In the genomic region with DNA sequence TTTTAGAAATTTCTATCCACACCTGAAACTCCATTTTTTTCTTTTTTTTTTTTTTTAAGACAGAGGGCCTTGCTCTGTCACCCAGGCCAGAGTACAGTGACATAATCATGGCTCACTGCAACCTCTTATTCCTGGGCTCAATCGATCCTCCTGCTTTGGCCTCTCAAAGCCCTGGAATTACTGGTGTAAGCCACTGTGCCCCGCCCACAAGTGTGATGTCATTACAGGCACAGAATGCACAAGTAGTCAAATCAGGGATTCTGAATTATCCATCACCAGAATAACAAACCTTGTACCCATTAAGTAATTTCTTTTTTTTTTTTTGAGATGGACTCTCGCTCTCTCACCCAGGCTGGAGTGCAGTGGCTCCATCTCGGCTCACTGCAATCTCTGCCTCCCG, we compare ENCODE assay signal across 19 cellular contexts. TPM values are rescaled to one million over a fixed set of nuclear protein-coding genes. Genes with fewer than 3 reads are reported as not detected.
DNase-seq lines count a peak whose midpoint lies in the region; ATAC-seq, FAIRE-seq and TF ChIP-seq lines count a peak whose summit lies in the region.
"Had no signal": no experiment of that assay in that cellular context is flagged by ENCODE, and none has a peak within 500 bp of the region (broad histone marks: within the 10 kb centered on the region; RNA-seq: fewer than 3 reads in every experiment).

No MANE protein-coding gene starts in this region.

- CTCF ChIA-PET in A549 (lab: Yijun Ruan, JAX): no interaction called here

- H3K36me3 Mint-ChIP-seq in T-helper 2 cell treated with Interferon-gamma antibody and Interleukin-4, amounts not matched to agents 5 μg/mL and 100 μg/mL, for 36 hours (ENCODE audit: low read depth): peaks cover 42% of the 10 kb centered on the region

- no peaks in the 10 kb centered on the region for H3K9me3 ChIP-seq in A549
- H3K9me3 ChIP-seq: HAP-1 had no signal

- H3K4me1 ChIP-seq in A549: peaks cover 12% of the 10 kb centered on the region; the same call in 2 of the 3 replicates

- DNase-seq in T-helper 2 cell treated with Interferon-gamma antibody and Interleukin-4, amounts not matched to agents 5 μg/mL and 100 μg/mL, for 36 hours (ENCODE audit: low spot score): peak; percentile 15
- DNase-seq in T-helper 2 cell (no peak), A549 (ENCODE audit: low read depth in 1 of 2, low spot score in 1 of 2) (no peak), NB4 (ENCODE audit: low read depth) (peak; percentile 19), epithelial cell of esophagus (ENCODE audit: low read depth) (peak; percentile 30), GM19239 (ENCODE audit: insufficient read length, low spot score) (no peak)
- DNase-seq in activated CD8-positive, alpha-beta memory T cell treated with anti-CD3 and anti-CD28 coated beads, Interleukin-2, amount 50 U/mL, for 4 hours: no peak
- DNase-seq: activated B cell treated with CpG ODN at 0.5 μM for 24 hours; activated effector memory CD4-positive, alpha-beta T cell treated with Interleukin-2 at 50 U/mL for 16 hours; effector CD4-positive, alpha-beta T cell; NCI-H1105 treated with DMSO at 0.1 percent for 48 hours; NCI-H446 treated with DMSO at 0.1 percent for 48 hours had no signal

- H3K9me3 Mint-ChIP-seq in T-helper 2 cell treated with Interferon-gamma antibody and Interleukin-4, amounts not matched to agents 5 μg/mL and 100 μg/mL, for 36 hours: no peaks in the 10 kb centered on the region
- H3K9me3 Mint-ChIP-seq: activated B cell treated with CpG ODN at 0.5 μM for 24 hours, IgD-negative memory B cell, neural crest cell had no signal

- no peak overlapping the region for H3K4me3 ChIP-seq in A549
- no peak overlapping the region for H3K4me3 ChIP-seq in NB4 (ENCODE audit: low read depth, low read length)
- no peak overlapping the region for H3K4me3 ChIP-seq in epithelial cell of esophagus (ENCODE audit: low read length)
- H3K4me3 ChIP-seq: HAP-1 had no signal

- 91% methylated on average over 5 of the region's 5 CpGs for WGBS in A549 (ENCODE audit: missing lambda C conversion rate)

- H3K4me3 Mint-ChIP-seq in T-helper 2 cell treated with Interferon-gamma antibody and Interleukin-4, amounts not matched to agents 5 μg/mL and 100 μg/mL, for 36 hours: no peak overlapping the region

- TF ChIP-seq CTCF in A549 (IDR thresholded peaks at IDR 0.05) (no peak), NB4 (IDR thresholded peaks at IDR 0.05; ENCODE audit: low read depth, low read length) (no peak), epithelial cell of esophagus (IDR thresholded peaks at IDR 0.05; ENCODE audit: insufficient read depth, low read depth, low read length, missing control alignments) (no peak)

- H3K27ac ChIP-seq in A549: no peak overlapping the region

- peaks cover 21% of the 10 kb centered on the region for H3K4me1 Mint-ChIP-seq in T-helper 2 cell treated with Interferon-gamma antibody and Interleukin-4, amounts not matched to agents 5 μg/mL and 100 μg/mL, for 36 hours (ENCODE audit: low read depth)

- FAIRE-seq in A549 (lab: Jason Lieb, UNC) (no peak), GM19239 (lab: Jason Lieb, UNC) (no peak)
- FAIRE-seq: D721Med had no signal

- TF ChIP-seq POLR2A in A549 (IDR thresholded peaks at IDR 0.05; ENCODE audit: low read length) (no peak), NB4 (IDR thresholded peaks at IDR 0.05; ENCODE audit: extremely low read depth, insufficient read length) (no peak), GM18505 (IDR thresholded peaks at IDR 0.05; ENCODE audit: borderline replicate concordance, extremely low read depth, insufficient read depth, insufficient read length) (no peak)

- H3K27me3 Mint-ChIP-seq in T-helper 2 cell treated with Interferon-gamma antibody and Interleukin-4, amounts not matched to agents 5 μg/mL and 100 μg/mL, for 36 hours (ENCODE audit: low read depth): no peaks in the 10 kb centered on the region
- H3K27me3 Mint-ChIP-seq: activated B cell treated with CpG ODN at 0.5 μM for 24 hours, IgD-negative memory B cell had no signal

- no peak for TF ChIP-seq EP300 in A549 (IDR thresholded peaks at IDR 0.05)

- ATAC-seq in A549: no peak
- ATAC-seq in GM18505 (IDR thresholded peaks at IDR 0.05; ENCODE audit: unreplicated experiment): no peak

- H3K4me2 ChIP-seq in A549: peak overlapping the region; percentile 95; the same call in 2 of the 3 replicates

- H3K27ac Mint-ChIP-seq in T-helper 2 cell treated with Interferon-gamma antibody and Interleukin-4, amounts not matched to agents 5 μg/mL and 100 μg/mL, for 36 hours: no peak overlapping the region
- H3K27ac Mint-ChIP-seq: activated B cell treated with CpG ODN at 0.5 μM for 24 hours had no signal

- no peak for TF ChIP-seq RAD21 in A549 (conservative IDR thresholded peaks at IDR 0.05 in 1 of 2, IDR thresholded peaks at IDR 0.05 in 1 of 2)

- POLR2A ChIA-PET in A549 (lab: Yijun Ruan, JAX): no interaction called here

TF ChIP-seq in A549, 52 proteins besides CTCF, POLR2A, EP300 and RAD21:
- TF ChIP-seq NPAS2 (CRISPR knock-in tag; IDR thresholded peaks at IDR 0.05; ENCODE audit: borderline replicate concordance): no peak
- TF ChIP-seq, protein P1, sequence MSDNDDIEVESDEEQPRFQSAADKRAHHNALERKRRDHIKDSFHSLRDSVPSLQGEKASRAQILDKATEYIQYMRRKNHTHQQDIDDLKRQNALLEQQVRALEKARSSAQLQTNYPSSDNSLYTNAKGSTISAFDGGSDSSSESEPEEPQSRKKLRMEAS (IDR thresholded peaks at IDR 0.05): no peak
- TF ChIP-seq TFCP2L1 (CRISPR knock-in tag; IDR thresholded peaks at IDR 0.05): no peak
- no peak for TF ChIP-seq GATA3 (IDR thresholded peaks at IDR 0.05; ENCODE audit: borderline replicate concordance)
- no peak for TF ChIP-seq HDAC2 (IDR thresholded peaks at IDR 0.05)
- TF ChIP-seq HOXB13 (CRISPR knock-in tag; IDR thresholded peaks at IDR 0.05; ENCODE audit: low read depth): no peak
- TF ChIP-seq ESRRA (IDR thresholded peaks at IDR 0.05; ENCODE audit: borderline replicate concordance, low read length): no peak
- no peak for TF ChIP-seq ZNF302 (CRISPR knock-in tag; IDR thresholded peaks at IDR 0.05)
- no peak for TF ChIP-seq ZSCAN20 (CRISPR knock-in tag; IDR thresholded peaks at IDR 0.05)
- no peak for TF ChIP-seq MYC (IDR thresholded peaks at IDR 0.05; ENCODE audit: borderline replicate concordance, low read length)
- no peak for TF ChIP-seq POLR2AphosphoS2 (conservative IDR thresholded peaks at IDR 0.05; ENCODE audit: low read length)
- TF ChIP-seq NFE2L2 (conservative IDR thresholded peaks at IDR 0.05; ENCODE audit: low read length): no peak
- TF ChIP-seq BHLHE40 (IDR thresholded peaks at IDR 0.05; ENCODE audit: low read depth, low read length): no peak
- TF ChIP-seq SREBF2 (IDR thresholded peaks at IDR 0.05): no peak
- no peak for TF ChIP-seq HOXA7 (CRISPR knock-in tag; IDR thresholded peaks at IDR 0.05)
- TF ChIP-seq RCOR1 (IDR thresholded peaks at IDR 0.05; ENCODE audit: low read depth, low read length): no peak
TF ChIP-seq in A549: peak in this region for 0.

RNA-seq across cellular contexts. Expression of a gene that starts 1.9 kb away (rescaled TPM):
- polyA plus RNA-seq in A549 (2011; rRNA removed): 279 and 338 TPM in 2 replicates
- polyA plus RNA-seq in A549 (2012; cell fraction: cytosol; rRNA removed): 390 and 409 TPM in 2 replicates
- 488 and 556 TPM in 2 replicates for polyA plus RNA-seq in A549 (2012; cell fraction: nucleus; rRNA removed)
- 233 to 256 TPM (median 254 TPM) in 3 replicates for polyA plus RNA-seq in A549 (2017; fragmentation: RNase III; extraction: RNeasy Plus Mini Kit Qiagen cat#74134 plus additional on column Dnase treatment)
- polyA minus RNA-seq in A549 (2011; rRNA and poly(A)+ RNA removed): 677 and 753 TPM in 2 replicates

RNA-seq across cellular contexts. Expression of a gene that starts 12.4 kb away (rescaled TPM):
- polyA plus RNA-seq in A549 (2011; rRNA removed) (36.5 and 63.0 TPM in 2 replicates), A549 (2017; fragmentation: RNase III; extraction: RNeasy Plus Mini Kit Qiagen cat#74134 plus additional on column Dnase treatment) (213 to 273 TPM (median 240 TPM) in 3 replicates)
- polyA plus RNA-seq in A549 (2012; cell fraction: cytosol; rRNA removed): 82.2 and 86.3 TPM in 2 replicates
- 979 and 1,138 TPM in 2 replicates for polyA plus RNA-seq in A549 (2012; cell fraction: nucleus; rRNA removed)
- polyA minus RNA-seq in A549 (2011; rRNA and poly(A)+ RNA removed): 53.1 and 64.3 TPM in 2 replicates
- polyA plus RNA-seq: IgD-negative memory B cell had no signal

RNA-seq across cellular contexts. Expression of a gene that starts 14.1 kb away (rescaled TPM):
- polyA plus RNA-seq in A549 (2011; rRNA removed) (not detected in 2 replicates), A549 (2017; fragmentation: RNase III; extraction: RNeasy Plus Mini Kit Qiagen cat#74134 plus additional on column Dnase treatment) (0.21 TPM in 1 of 3 replicates, not detected in the others)
- 0.12 and 0.19 TPM in 2 replicates for polyA plus RNA-seq in A549 (2012; cell fraction: cytosol; rRNA removed)
- polyA plus RNA-seq in A549 (2012; cell fraction: nucleus; rRNA removed): 1.0 and 2.2 TPM in 2 replicates
- not detected in 2 replicates for polyA minus RNA-seq in A549 (2011; rRNA and poly(A)+ RNA removed)
- polyA plus RNA-seq: AG04450, IgD-negative memory B cell, liver had no signal

RNA-seq across cellular contexts. Expression of a gene that starts 27.7 kb away (rescaled TPM):
- polyA plus RNA-seq in A549 (2011; rRNA removed) (12.5 and 12.7 TPM in 2 replicates), A549 (2017; fragmentation: RNase III; extraction: RNeasy Plus Mini Kit Qiagen cat#74134 plus additional on column Dnase treatment) (20.0 to 25.5 TPM (median 23.2 TPM) in 3 replicates)
- 17.4 and 20.3 TPM in 2 replicates for polyA plus RNA-seq in A549 (2012; cell fraction: cytosol; rRNA removed)
- polyA plus RNA-seq in A549 (2012; cell fraction: nucleus; rRNA removed): 135 and 159 TPM in 2 replicates
- polyA minus RNA-seq in A549 (2011; rRNA and poly(A)+ RNA removed): 21.9 and 24.3 TPM in 2 replicates

RNA-seq across cellular contexts. Expression of a gene that starts 43.9 kb away (rescaled TPM):
- polyA plus RNA-seq in A549 (2011; rRNA removed) (4.0 and 7.2 TPM in 2 replicates), A549 (2017; fragmentation: RNase III; extraction: RNeasy Plus Mini Kit Qiagen cat#74134 plus additional on column Dnase treatment) (14.1 to 15.9 TPM (median 15.6 TPM) in 3 replicates)
- 5.5 and 7.5 TPM in 2 replicates for polyA plus RNA-seq in A549 (2012; cell fraction: cytosol; rRNA removed)
- 78.7 and 80.5 TPM in 2 replicates for polyA plus RNA-seq in A549 (2012; cell fraction: nucleus; rRNA removed)
- polyA minus RNA-seq in A549 (2011; rRNA and poly(A)+ RNA removed): 2.9 and 4.6 TPM in 2 replicates
- polyA plus RNA-seq: IgD-negative memory B cell, liver had no signal

Comparison
In these comparisons a context has a peak if more than half of its experiments do, and no peak if none do; other contexts are left out.
1. DNase-seq: peak in T-helper 2 cell treated with Interferon-gamma antibody and Interleukin-4, amounts not matched to agents 5 μg/mL and 100 μg/mL, for 36 hours (single experiment), NB4 (single experiment) and epithelial cell of esophagus (single experiment); none in T-helper 2 cell (0 of 5), A549 (0 of 2), GM19239 (single experiment) and activated CD8-positive, alpha-beta memory T cell treated with anti-CD3 and anti-CD28 coated beads, Interleukin-2, amount 50 U/mL, for 4 hours (single experiment).